In the genomic region with DNA sequence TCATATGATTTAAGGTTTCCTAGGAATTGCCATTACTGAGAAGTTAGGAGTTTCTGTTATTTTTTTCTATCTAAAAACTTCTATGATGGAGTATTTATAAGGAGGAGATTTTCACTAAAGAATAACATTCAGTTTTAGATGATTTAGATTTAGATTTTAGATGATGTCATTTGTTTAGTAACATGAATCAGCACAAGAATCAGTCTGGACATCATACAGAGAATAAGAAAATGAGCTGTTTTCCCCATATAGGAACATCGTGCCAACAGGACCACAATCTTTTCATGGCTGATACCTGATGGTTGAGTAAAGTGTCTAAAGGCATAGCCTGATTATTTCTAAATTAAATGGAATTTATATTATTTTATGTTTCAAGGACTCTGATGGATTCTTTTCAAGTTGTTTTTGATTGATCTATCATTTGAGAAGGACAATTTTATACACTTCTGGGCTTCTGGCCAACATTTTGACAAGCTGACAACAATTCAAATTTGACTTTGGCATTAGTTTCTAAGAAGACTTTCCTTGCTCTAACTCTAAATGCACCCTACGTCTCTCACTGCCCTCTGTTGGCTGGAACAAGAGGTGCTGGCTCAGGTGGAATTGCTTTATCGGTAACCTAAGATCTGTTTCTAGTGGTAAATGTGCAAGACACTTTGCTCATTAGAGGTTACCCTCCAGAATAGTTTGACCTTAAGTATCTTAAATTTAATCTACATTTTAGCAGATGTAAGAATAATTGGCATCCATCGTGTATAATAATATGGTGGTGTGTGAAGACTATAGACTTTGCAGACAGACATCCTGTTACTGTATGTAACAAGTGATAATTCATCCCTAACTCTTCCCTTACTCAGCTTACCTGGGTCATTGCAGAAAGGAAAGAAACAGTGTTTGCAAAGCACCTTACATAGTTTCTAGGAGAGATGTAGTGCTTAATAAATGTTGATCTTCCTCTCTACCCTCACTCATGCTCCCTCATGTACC, we compare ENCODE assay signal across 10 cellular contexts. TPM values are rescaled to one million over a fixed set of nuclear protein-coding genes. Genes with fewer than 3 reads are reported as not detected.
DNase-seq lines count a peak whose midpoint lies in the region; ATAC-seq, FAIRE-seq and TF ChIP-seq lines count a peak whose summit lies in the region.
"Had no signal": no experiment of that assay in that cellular context is flagged by ENCODE, and none has a peak within 500 bp of the region (broad histone marks: within the 10 kb centered on the region; RNA-seq: fewer than 3 reads in every experiment).

No MANE protein-coding gene starts in this region.

- no peaks in the 10 kb centered on the region for H3K4me1 ChIP-seq in DND-41 (ENCODE audit: insufficient read depth, low read length)
- no peaks in the 10 kb centered on the region for H3K4me1 ChIP-seq in adrenal gland (replicated peaks in 1 of 2)
- no peaks in the 10 kb centered on the region for H3K4me1 ChIP-seq in liver (ENCODE audit: control insufficient read depth in 4 of 4, insufficient read depth in 4 of 4, low read length in 3 of 4)
- H3K4me1 ChIP-seq: HAP-1 had no signal

- H3K9ac ChIP-seq in DND-41 (ENCODE audit: low read depth, low read length) (no peak overlapping the region), liver (ENCODE audit: low read depth in 1 of 2, low read length in 2 of 2) (no peak overlapping the region)

- no peak overlapping the region for H3K4me2 ChIP-seq in DND-41 (ENCODE audit: insufficient read depth, low read length)

- H3K9me3 ChIP-seq in DND-41 (ENCODE audit: insufficient read depth, low read length, severe bottlenecking), result peaks cover 32% of the 10 kb centered on the region
- H3K9me3 ChIP-seq in adrenal gland (replicated peaks in 1 of 3), result peaks cover 0 to 11% (median 0%) of the 10 kb centered on the region in 3 donors
- H3K9me3 ChIP-seq in liver (ENCODE audit: control insufficient read depth in 4 of 4, low read length in 3 of 4), result peaks cover 10 to 30% (median 13%) of the 10 kb centered on the region in 4 donors

- FAIRE-seq in RCC 7860 (lab: Jason Lieb, UNC), result no peak
- FAIRE-seq: GM12891 had no signal

- TF ChIP-seq EP300 in Ishikawa (IDR thresholded peaks at IDR 0.05; ENCODE audit: borderline replicate concordance), result no peak

- H3K27me3 ChIP-seq in DND-41 (ENCODE audit: insufficient read depth, low read length, poor library complexity) (no peaks in the 10 kb centered on the region), adrenal gland (no peaks in the 10 kb centered on the region), liver (ENCODE audit: control insufficient read depth in 4 of 4, insufficient read depth in 4 of 4, low read length in 3 of 4) (no peaks in the 10 kb centered on the region)

- no peak overlapping the region for H2AFZ ChIP-seq in DND-41 (ENCODE audit: low read depth, low read length)

- no peak for ATAC-seq in DND-41 (ENCODE audit: insufficient read depth, low read depth)
- ATAC-seq in HG03159 (IDR thresholded peaks at IDR 0.05; ENCODE audit: unreplicated experiment), result no peak

- no peaks in the 10 kb centered on the region for H3K79me2 ChIP-seq in DND-41 (ENCODE audit: insufficient read depth, low read length)

- no peaks in the 10 kb centered on the region for H4K20me1 ChIP-seq in DND-41 (ENCODE audit: insufficient read depth, low read length)

- 48 to 64% (median 51%) methylated on average over 4 of the region's 4 CpGs for WGBS in adrenal gland, 4 donors
- 50% methylated on average over 4 of the region's 4 CpGs for WGBS in liver

- no peak for DNase-seq in DND-41
- peak in 6 of 7 donors; percentile 14 to 70 (median 32) for DNase-seq in adrenal gland
- DNase-seq in cerebellar nuclear complex (lab: John Stamatoyannopoulos, UW), result no peak
- DNase-seq in DMS153 treated with DMSO at 0.1 percent for 48 hours (lab: John Stamatoyannopoulos, UW; ENCODE audit: unreplicated experiment), result no peak
- DNase-seq in RCC 7860 (ENCODE audit: low spot score), result no peak

- intact Hi-C loops in adrenal gland (cut with DNase I), result no loop called here

- H3K36me3 ChIP-seq in DND-41 (ENCODE audit: insufficient read depth, low read length), result no peaks in the 10 kb centered on the region
- H3K36me3 ChIP-seq in adrenal gland (replicated peaks in 1 of 2), result no peaks in the 10 kb centered on the region
- no peaks in the 10 kb centered on the region for H3K36me3 ChIP-seq in liver (ENCODE audit: control insufficient read depth in 4 of 4, insufficient read depth in 3 of 4, low read depth in 1 of 4, low read length in 3 of 4)
- H3K36me3 ChIP-seq: HAP-1 had no signal

- H3K4me3 ChIP-seq in DND-41 (ENCODE audit: low read depth in 1 of 2, low read length in 2 of 2), result no peak overlapping the region
- no peak overlapping the region for H3K4me3 ChIP-seq in adrenal gland
- H3K4me3 ChIP-seq in liver (ENCODE audit: low read depth in 1 of 3, low read length in 3 of 3), result no peak overlapping the region
- H3K4me3 ChIP-seq: HAP-1 had no signal

- no peak for TF ChIP-seq POLR2A in adrenal gland (IDR thresholded peaks at IDR 0.05)

- peak; percentile 23 for TF ChIP-seq CTCF in DND-41 (IDR thresholded peaks at IDR 0.05; ENCODE audit: borderline replicate concordance, extremely low read depth, low read length, poor library complexity, severe bottlenecking)
- TF ChIP-seq CTCF in adrenal gland (IDR thresholded peaks at IDR 0.05), result peak in 5 of 6 experiments; percentile 34 to 58 (median 41)
- TF ChIP-seq CTCF in liver (IDR thresholded peaks at IDR 0.05; ENCODE audit: low read depth, low read length, missing input control), result peak; percentile 56

- TF ChIP-seq RAD21 in Ishikawa (IDR thresholded peaks at IDR 0.05; ENCODE audit: low read depth), result peak; percentile 55
- TF ChIP-seq RAD21 in liver (IDR thresholded peaks at IDR 0.05), result peak; percentile 72 to 83

- H3K27ac ChIP-seq in DND-41 (ENCODE audit: low read length) (no peak overlapping the region), adrenal gland (no peak overlapping the region), liver (ENCODE audit: low read depth in 1 of 2, low read length in 2 of 2) (no peak overlapping the region)

TF ChIP-seq in Ishikawa, 13 proteins besides CTCF, POLR2A, EP300 and RAD21:
- TF ChIP-seq CREB1 (IDR thresholded peaks at IDR 0.05; ENCODE audit: low read depth), result no peak

TF ChIP-seq in liver, 16 proteins besides CTCF, POLR2A, EP300 and RAD21 (continues in another document):
- TF ChIP-seq JUND (IDR thresholded peaks at IDR 0.05) (no peak), YY1 (IDR thresholded peaks at IDR 0.05) (no peak), RXRA (IDR thresholded peaks at IDR 0.05) (no peak), NR2F2 (IDR thresholded peaks at IDR 0.05) (no peak), EGR1 (IDR thresholded peaks at IDR 0.05; ENCODE audit: low read depth in 2 of 2) (no peak), GABPA (IDR thresholded peaks at IDR 0.05 in 1 of 2, conservative IDR thresholded peaks at IDR 0.05 in 1 of 2) (no peak), TAF1 (conservative IDR thresholded peaks at IDR 0.05) (no peak), FOXA1 (IDR thresholded peaks at IDR 0.05) (no peak), HNF4G (IDR thresholded peaks at IDR 0.05) (no peak)
- TF ChIP-seq, protein P1, sequence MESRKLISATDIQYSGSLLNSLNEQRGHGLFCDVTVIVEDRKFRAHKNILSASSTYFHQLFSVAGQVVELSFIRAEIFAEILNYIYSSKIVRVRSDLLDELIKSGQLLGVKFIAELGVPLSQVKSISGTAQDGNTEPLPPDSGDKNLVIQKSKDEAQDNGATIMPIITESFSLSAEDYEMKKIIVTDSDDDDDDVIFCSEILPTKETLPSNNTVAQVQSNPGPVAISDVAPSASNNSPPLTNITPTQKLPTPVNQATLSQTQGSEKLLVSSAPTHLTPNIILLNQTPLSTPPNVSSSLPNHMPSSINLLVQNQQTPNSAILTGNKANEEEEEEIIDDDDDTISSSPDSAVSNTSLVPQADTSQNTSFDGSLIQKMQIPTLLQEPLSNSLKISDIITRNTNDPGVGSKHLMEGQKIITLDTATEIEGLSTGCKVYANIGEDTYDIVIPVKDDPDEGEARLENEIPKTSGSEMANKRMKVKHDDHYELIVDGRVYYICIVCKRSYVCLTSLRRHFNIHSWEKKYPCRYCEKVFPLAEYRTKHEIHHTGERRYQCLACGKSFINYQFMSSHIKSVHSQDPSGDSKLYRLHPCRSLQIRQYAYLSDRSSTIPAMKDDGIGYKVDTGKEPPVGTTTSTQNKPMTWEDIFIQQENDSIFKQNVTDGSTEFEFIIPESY (IDR thresholded peaks at IDR 0.05), result no peak
- TF ChIP-seq, protein P2, sequence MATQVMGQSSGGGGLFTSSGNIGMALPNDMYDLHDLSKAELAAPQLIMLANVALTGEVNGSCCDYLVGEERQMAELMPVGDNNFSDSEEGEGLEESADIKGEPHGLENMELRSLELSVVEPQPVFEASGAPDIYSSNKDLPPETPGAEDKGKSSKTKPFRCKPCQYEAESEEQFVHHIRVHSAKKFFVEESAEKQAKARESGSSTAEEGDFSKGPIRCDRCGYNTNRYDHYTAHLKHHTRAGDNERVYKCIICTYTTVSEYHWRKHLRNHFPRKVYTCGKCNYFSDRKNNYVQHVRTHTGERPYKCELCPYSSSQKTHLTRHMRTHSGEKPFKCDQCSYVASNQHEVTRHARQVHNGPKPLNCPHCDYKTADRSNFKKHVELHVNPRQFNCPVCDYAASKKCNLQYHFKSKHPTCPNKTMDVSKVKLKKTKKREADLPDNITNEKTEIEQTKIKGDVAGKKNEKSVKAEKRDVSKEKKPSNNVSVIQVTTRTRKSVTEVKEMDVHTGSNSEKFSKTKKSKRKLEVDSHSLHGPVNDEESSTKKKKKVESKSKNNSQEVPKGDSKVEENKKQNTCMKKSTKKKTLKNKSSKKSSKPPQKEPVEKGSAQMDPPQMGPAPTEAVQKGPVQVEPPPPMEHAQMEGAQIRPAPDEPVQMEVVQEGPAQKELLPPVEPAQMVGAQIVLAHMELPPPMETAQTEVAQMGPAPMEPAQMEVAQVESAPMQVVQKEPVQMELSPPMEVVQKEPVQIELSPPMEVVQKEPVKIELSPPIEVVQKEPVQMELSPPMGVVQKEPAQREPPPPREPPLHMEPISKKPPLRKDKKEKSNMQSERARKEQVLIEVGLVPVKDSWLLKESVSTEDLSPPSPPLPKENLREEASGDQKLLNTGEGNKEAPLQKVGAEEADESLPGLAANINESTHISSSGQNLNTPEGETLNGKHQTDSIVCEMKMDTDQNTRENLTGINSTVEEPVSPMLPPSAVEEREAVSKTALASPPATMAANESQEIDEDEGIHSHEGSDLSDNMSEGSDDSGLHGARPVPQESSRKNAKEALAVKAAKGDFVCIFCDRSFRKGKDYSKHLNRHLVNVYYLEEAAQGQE (IDR thresholded peaks at IDR 0.05), result no peak
- TF ChIP-seq, protein P3, sequence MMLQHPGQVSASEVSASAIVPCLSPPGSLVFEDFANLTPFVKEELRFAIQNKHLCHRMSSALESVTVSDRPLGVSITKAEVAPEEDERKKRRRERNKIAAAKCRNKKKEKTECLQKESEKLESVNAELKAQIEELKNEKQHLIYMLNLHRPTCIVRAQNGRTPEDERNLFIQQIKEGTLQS (IDR thresholded peaks at IDR 0.05), result no peak
- TF ChIP-seq, protein P4, sequence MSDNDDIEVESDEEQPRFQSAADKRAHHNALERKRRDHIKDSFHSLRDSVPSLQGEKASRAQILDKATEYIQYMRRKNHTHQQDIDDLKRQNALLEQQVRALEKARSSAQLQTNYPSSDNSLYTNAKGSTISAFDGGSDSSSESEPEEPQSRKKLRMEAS (IDR thresholded peaks at IDR 0.05), result no peak

RNA-seq across cellular contexts. Expression of a gene that starts 42.8 kb away (rescaled TPM):
- total RNA-seq in adrenal gland, result 10 to 100 TPM; 13.2 to 52.0 (median 46.3) TPM
- 10 to 100 TPM; 19.1 to 50.9 (median 32.3) TPM for polyA plus RNA-seq in adrenal gland
- 10 to 100 TPM; 19.2 to 21.1 TPM for total RNA-seq in liver
- 10 to 100 TPM; 10.8 to 15.6 TPM for polyA plus RNA-seq in liver

Comparison
In these comparisons a context has a peak if more than half of its experiments do, and no peak if none do; other contexts are left out.
1. DNase-seq: peak in adrenal gland (6 of 7); none in DND-41 (single experiment), cerebellar nuclear complex (0 of 2), DMS153 treated with DMSO at 0.1 percent for 48 hours (single experiment) and RCC 7860 (single experiment).
2. Peak in every context shown above with its lines, with median percentiles within 50 percentile points of each other: CTCF ChIP-seq.